8 cellular contexts compared by ENCODE assay signal in the genomic region with DNA sequence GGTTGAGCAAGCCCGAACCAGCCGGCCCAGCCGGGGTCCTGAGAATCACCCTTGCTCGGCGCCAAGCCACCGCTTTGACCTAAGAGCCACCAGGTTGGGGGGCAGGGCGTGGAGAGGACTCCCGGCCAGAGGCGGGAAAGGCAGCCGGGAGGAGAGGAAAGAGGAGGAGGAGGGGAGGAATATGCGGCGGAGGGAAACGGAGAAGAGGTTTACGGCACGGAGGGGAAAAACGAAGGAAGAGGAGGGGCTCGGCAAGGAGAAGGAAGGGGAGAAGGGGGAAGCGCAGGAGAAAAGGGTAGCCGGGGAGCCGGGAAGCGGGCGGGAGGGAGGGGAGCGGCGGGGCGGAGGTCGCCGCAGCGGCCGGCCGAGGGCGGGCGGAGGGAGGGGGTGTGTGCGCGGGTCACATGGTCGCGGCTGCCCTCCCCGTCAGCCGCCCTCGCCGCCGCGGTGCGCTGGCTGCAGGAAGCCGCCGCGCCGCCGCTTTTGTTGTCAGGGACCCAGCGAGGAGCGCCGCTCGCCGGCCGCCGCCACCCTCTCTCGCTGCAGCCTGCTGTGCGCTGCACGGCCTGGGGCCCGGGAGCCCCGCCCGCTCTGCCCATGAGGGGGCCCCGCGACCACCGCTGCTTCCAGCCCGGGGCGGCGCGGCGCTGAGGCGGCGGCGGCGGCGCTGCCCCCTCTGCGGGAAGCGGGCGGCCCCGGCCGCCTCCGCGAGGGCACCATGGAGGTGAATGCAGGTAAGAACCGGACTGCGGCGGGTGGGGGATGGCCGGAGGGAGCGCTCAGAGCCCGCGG. TPM values are rescaled to one million over a fixed set of nuclear protein-coding genes. Genes with fewer than 3 reads are reported as not detected.
DNase-seq lines count a peak whose midpoint lies in the region; ATAC-seq and TF ChIP-seq lines count a peak whose summit lies in the region.

Gene NR1D2 (plus strand): TSS at position 426 of the 792 bp plus-strand sequence. CDS start 293 bp downstream, at position 719.

- H3K23me2 ChIP-seq in H9 (ENCODE audit: insufficient read length, low read depth, low read length, poor library complexity, severe bottlenecking) = peaks cover 11% of the 10 kb centered on the region

- peaks cover 10% of the 10 kb centered on the region; the same call in 1 of the 2 replicates for H3K4me1 ChIP-seq in H9 (ENCODE audit: insufficient read depth, low read length)
- H3K4me1 ChIP-seq in psoas muscle = peaks cover 53% of the 10 kb centered on the region

- intact Hi-C loops in left ventricle myocardium superior (cut with micrococcal nuclease) = no loop called here
- intact Hi-C loops in psoas muscle (cut with DNase I) = loop anchor here (1.0 to 2.0 kb wide), 2 partner anchors 27 to 28 kb away; partner anchors contain the start of genes NKIRAS1 (in 1 of the 2) and RPL15 (in 1 of the 2)

- no peak within 1 kb of the TSS for H2BK15ac ChIP-seq in H9 (ENCODE audit: low read depth, low read length)

- H4K91ac ChIP-seq in H9 (ENCODE audit: insufficient read length, low read depth, low read length) = no peak within 1 kb of the TSS

- peaks cover 23 to 29% of the 10 kb centered on the region in 2 experiments for H3K4me1 Mint-ChIP-seq in H9
- peaks cover 15% of the 10 kb centered on the region for H3K4me1 Mint-ChIP-seq in T-helper 1 cell treated with Interleukin-12 subunit alpha and Interleukin-12 subunit beta and Interleukin-4 antibody, amounts not matched to agents 30 μg/mL and 1 μg/mL, for 36 hours (ENCODE audit: low read depth)

- no peaks in the 10 kb centered on the region for H3K36me3 ChIP-seq in psoas muscle (ENCODE audit: insufficient read depth in 1 of 2, low read depth in 1 of 2)

- no peak within 1 kb of the TSS for H2BK120ac ChIP-seq in H9 (ENCODE audit: low read depth, low read length, poor library complexity, severe bottlenecking)

- peak within 1 kb of the TSS; percentile 83 for H2BK12ac ChIP-seq in H9 (ENCODE audit: insufficient read length, low read depth, low read length)

- no peak within 1 kb of the TSS for H3K56ac ChIP-seq in H9 (ENCODE audit: insufficient read length, low read depth, low read length)

- no CpG with 5 or more reads among the region's 88 CpGs for WGBS in H9 (ENCODE audit: extremely low coverage, insufficient read length, low lambda C conversion rate)
- 0 to 1% (median 1%) methylated on average over 31 to 87 of the region's 88 CpGs for WGBS in psoas muscle, 3 donors

- H3K9ac ChIP-seq in H9 (ENCODE audit: extremely low read depth, insufficient read length, low read length) = peak within 1 kb of the TSS; percentile 81

- no peak within 1 kb of the TSS for H4K5ac ChIP-seq in H9 (ENCODE audit: insufficient read length, low read depth, low read length)

- ATAC-seq in left ventricle myocardium superior (peak; percentile 75), psoas muscle (peak; percentile 63 to 66 (median 64))

- peaks cover 23% of the 10 kb centered on the region for H3K27me3 Mint-ChIP-seq in H9 (ENCODE audit: low read depth)
- peaks cover 36% of the 10 kb centered on the region for H3K27me3 Mint-ChIP-seq in T-helper 1 cell treated with Interleukin-12 subunit alpha and Interleukin-12 subunit beta and Interleukin-4 antibody, amounts not matched to agents 30 μg/mL and 1 μg/mL, for 36 hours (ENCODE audit: low read depth)

- H2AK5ac ChIP-seq in H9 (ENCODE audit: insufficient read length, low read length) = no peak within 1 kb of the TSS

- H3K4ac ChIP-seq in H9 (ENCODE audit: low read depth, low read length) = no peak within 1 kb of the TSS

- peak within 1 kb of the TSS; percentile 98 for H3K18ac ChIP-seq in H9 (ENCODE audit: insufficient read length, low read depth, low read length)

- H4K20me1 ChIP-seq in H9 (ENCODE audit: control insufficient read depth, insufficient read depth, insufficient read length) = no peaks in the 10 kb centered on the region

- H4K8ac ChIP-seq in H9 (replicated peaks; ENCODE audit: insufficient read length, low read depth, low read length) = no peak within 1 kb of the TSS

- peak within 1 kb of the TSS; percentile 99 for H3K14ac ChIP-seq in H9 (ENCODE audit: insufficient read depth, low read length)

- TF ChIP-seq POLR2A in GM10847 (IDR thresholded peaks at IDR 0.05; ENCODE audit: extremely low read depth, insufficient read length) = peak; percentile 28

- H3K27ac Mint-ChIP-seq in H9 = peak within 1 kb of the TSS; percentile 89 to 100 (median 99)
- H3K27ac Mint-ChIP-seq in T-helper 1 cell treated with Interleukin-12 subunit alpha and Interleukin-12 subunit beta and Interleukin-4 antibody, amounts not matched to agents 30 μg/mL and 1 μg/mL, for 36 hours = peak within 1 kb of the TSS; percentile 62

- no peak within 1 kb of the TSS for H2BK20ac ChIP-seq in H9 (ENCODE audit: low read depth, low read length, poor library complexity, severe bottlenecking)

- no peak within 1 kb of the TSS for H2AFZ ChIP-seq in H9 (ENCODE audit: low read length)

- no peak within 1 kb of the TSS for H3K23ac ChIP-seq in H9 (ENCODE audit: insufficient read length, low read depth, low read length)

- peak within 1 kb of the TSS; percentile 100 for H3K4me2 ChIP-seq in H9 (ENCODE audit: insufficient read depth, insufficient read length, low read length)

- H3T11ph ChIP-seq in H9 (ENCODE audit: low read length) = no peak within 1 kb of the TSS

- peak within 1 kb of the TSS; percentile 68 for H2BK5ac ChIP-seq in H9 (ENCODE audit: insufficient read length, low read length)

- H3K27me3 ChIP-seq in H9 (ENCODE audit: insufficient read depth, low read length) (no peaks in the 10 kb centered on the region), psoas muscle (ENCODE audit: insufficient read depth in 3 of 3, low read length in 2 of 3) (no peaks in the 10 kb centered on the region)

- peaks cover 3% of the 10 kb centered on the region for H3K79me1 ChIP-seq in H9 (ENCODE audit: insufficient read depth, low read depth, low read length, poor library complexity, severe bottlenecking)

- H3K4me3 ChIP-seq in psoas muscle = peak within 1 kb of the TSS; percentile 81

- DNase-seq in H9 = peak; percentile 88
- DNase-seq in LoVo (ENCODE audit: low spot score) = peak; percentile 82
- peak; percentile 31 for DNase-seq in amniotic stem cell (lab: John Stamatoyannopoulos, UW)
- peak; percentile 92 for DNase-seq in left ventricle myocardium superior
- peak; percentile 88 to 91 for DNase-seq in psoas muscle
- peak; percentile 84 for DNase-seq in ureter (ENCODE audit: low spot score)

- no peaks in the 10 kb centered on the region for H3K9me3 ChIP-seq in H9 (ENCODE audit: control insufficient read depth, low read depth, low read length)
- no peaks in the 10 kb centered on the region for H3K9me3 ChIP-seq in psoas muscle

- H3K27ac ChIP-seq in H9 (ENCODE audit: insufficient read length, low read depth, low read length) = peak within 1 kb of the TSS; percentile 75
- H3K27ac ChIP-seq in psoas muscle = peak within 1 kb of the TSS; percentile 94

- peaks cover 0 to 2% of the 10 kb centered on the region in 2 experiments; a peak in 1 of 5 replicates for H3K9me3 Mint-ChIP-seq in H9
- H3K9me3 Mint-ChIP-seq in T-helper 1 cell treated with Interleukin-12 subunit alpha and Interleukin-12 subunit beta and Interleukin-4 antibody, amounts not matched to agents 30 μg/mL and 1 μg/mL, for 36 hours = no peaks in the 10 kb centered on the region

- peaks cover 7 to 10% (median 7%) of the 10 kb centered on the region in 3 experiments; a peak in 5 of 7 replicates for H3K36me3 Mint-ChIP-seq in H9 (ENCODE audit: insufficient read depth in 1 of 3, low read depth in 3 of 3)
- H3K36me3 Mint-ChIP-seq in T-helper 1 cell treated with Interleukin-12 subunit alpha and Interleukin-12 subunit beta and Interleukin-4 antibody, amounts not matched to agents 30 μg/mL and 1 μg/mL, for 36 hours (ENCODE audit: low read depth) = peaks cover 6% of the 10 kb centered on the region

- TF ChIP-seq CTCF in H9 (conservative IDR thresholded peaks at IDR 0.05) (no peak), psoas muscle (IDR thresholded peaks at IDR 0.05) (no peak)

- H3K4me3 Mint-ChIP-seq in H9 = peak within 1 kb of the TSS; percentile 79 to 94
- H3K4me3 Mint-ChIP-seq in T-helper 1 cell treated with Interleukin-12 subunit alpha and Interleukin-12 subunit beta and Interleukin-4 antibody, amounts not matched to agents 30 μg/mL and 1 μg/mL, for 36 hours = peak within 1 kb of the TSS; percentile 84

- peaks cover 3% of the 10 kb centered on the region; the same call in 1 of the 2 replicates for H3K79me2 ChIP-seq in H9 (ENCODE audit: insufficient read depth, low read length)

RNA-seq across cellular contexts. Expression of gene NR1D2, which starts in this region (rescaled TPM):
- total RNA-seq in H9 (2021) (24.0 and 24.9 TPM in 2 replicates), left ventricle myocardium superior (57.0 TPM), psoas muscle (10 to 100 TPM; 31.7 to 79.6 (median 44.8) TPM), ureter (41.4 TPM)
- 10 to 100 TPM in 2 of 3 donors, 1 to 10 TPM in 1; 4.9 to 26.1 (median 13.7) TPM for polyA plus RNA-seq in psoas muscle

Comparison
In these comparisons a context has a peak if more than half of its experiments do, and no peak if none do; other contexts are left out.
1. Peak in every context shown above with its lines: DNase-seq, ATAC-seq, H3K4me3 ChIP-seq and H3K27ac ChIP-seq.
2. DNase-seq: peak in every context shown above with its lines; median percentile 92 in left ventricle myocardium superior; 90 in psoas muscle; 88 in H9; 84 in ureter; 82 in LoVo; 31 in amniotic stem cell.